16 cellular contexts compared by ENCODE assay signal in the genomic region with DNA sequence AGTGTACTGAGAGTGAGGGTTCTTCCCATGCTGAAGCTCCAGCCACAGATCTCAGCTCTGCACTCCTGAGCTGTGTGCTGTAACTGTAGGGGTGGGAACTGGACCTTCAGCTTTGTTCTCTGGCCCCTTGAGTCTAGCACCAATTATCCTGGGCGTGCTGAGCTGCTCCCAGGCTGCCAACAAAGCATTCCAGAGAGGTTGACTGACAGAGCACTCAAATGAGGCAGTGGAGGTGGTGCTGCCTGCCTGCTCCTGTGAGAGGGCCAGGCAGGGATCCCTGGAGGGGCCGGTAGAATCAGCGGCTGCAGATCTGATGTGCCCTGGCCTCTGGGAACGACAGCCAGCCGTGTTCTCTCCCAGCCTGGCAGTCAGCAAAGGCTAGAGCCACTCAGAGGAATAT.
DNase-seq lines count a peak whose midpoint lies in the region; TF ChIP-seq lines count a peak whose summit lies in the region.
"Had no signal": no experiment of that assay in that cellular context is flagged by ENCODE, and none has a peak within 500 bp of the region (broad histone marks: within the 10 kb centered on the region; RNA-seq: fewer than 3 reads in every experiment).

No MANE protein-coding gene starts in this region.

- no peak overlapping the region for H3K4me2 ChIP-seq in neural progenitor cell
- H3K4me2 ChIP-seq: KMS-11 had no signal

- no peaks in the 10 kb centered on the region for H4K20me1 ChIP-seq in neural progenitor cell (ENCODE audit: low read depth)

- H3K79me2 ChIP-seq in neural progenitor cell (ENCODE audit: low read depth): no peaks in the 10 kb centered on the region

- H3K27me3 Mint-ChIP-seq in neural progenitor cell (ENCODE audit: insufficient read depth, low read depth): no peaks in the 10 kb centered on the region
- H3K27me3 Mint-ChIP-seq: CD4-positive, CD25-positive, alpha-beta regulatory T cell had no signal

- H3K27me3 ChIP-seq in HUES6 (ENCODE audit: control insufficient read depth, insufficient read depth, low read length): no peaks in the 10 kb centered on the region
- H3K27me3 ChIP-seq in neural progenitor cell: no peaks in the 10 kb centered on the region
- H3K27me3 ChIP-seq in A673 (replicated peaks; ENCODE audit: insufficient read depth, low read depth, low read length, poor library complexity): no peaks in the 10 kb centered on the region
- H3K27me3 ChIP-seq: MG63, SJSA1 had no signal

- peak overlapping the region; percentile 6 for H3K9ac ChIP-seq in HUES6 (ENCODE audit: low read length)
- no peak overlapping the region for H3K9ac ChIP-seq in neural progenitor cell
- H3K9ac ChIP-seq: KMS-11 had no signal

- BruUV-seq in A673 (replicated peaks; lab: Mats Ljungman, UMichigan): no TSS peak

- H3K4me1 ChIP-seq in HUES6 (ENCODE audit: control insufficient read depth, insufficient read depth, low read length): peaks cover 11% of the 10 kb centered on the region; the same call in 1 of the 2 replicates
- H3K4me1 ChIP-seq in neural progenitor cell: no peaks in the 10 kb centered on the region
- H3K4me1 ChIP-seq in A673 (ENCODE audit: insufficient read depth, low read length, poor library complexity, severe bottlenecking): no peaks in the 10 kb centered on the region
- H3K4me1 ChIP-seq: SJSA1 had no signal

- H3K36me3 ChIP-seq in HUES6 (ENCODE audit: control insufficient read depth, insufficient read depth, low read length): no peaks in the 10 kb centered on the region
- H3K36me3 ChIP-seq in neural progenitor cell: no peaks in the 10 kb centered on the region
- no peaks in the 10 kb centered on the region for H3K36me3 ChIP-seq in A673 (ENCODE audit: insufficient read depth, low read length, poor library complexity, severe bottlenecking)
- H3K36me3 ChIP-seq: MG63, SJSA1 had no signal

- POLR2A ChIA-PET in A673 (lab: Charles Lee; ENCODE audit: low non-redundant PET): no interaction called here

- peaks cover 2% of the 10 kb centered on the region for H3K9me3 Mint-ChIP-seq in neural progenitor cell

- intact Hi-C loops in A673 (cut with micrococcal nuclease; ENCODE audit: unreplicated experiment): no loop called here

- CTCF ChIA-PET in A673 (lab: Charles Lee): no interaction called here

- no peaks in the 10 kb centered on the region for H3F3A ChIP-seq in neural progenitor cell (ENCODE audit: low read depth)

- no peak overlapping the region for H3K4me3 ChIP-seq in HUES6 (ENCODE audit: low read depth, low read length)
- H3K4me3 ChIP-seq in epithelial cell of esophagus (ENCODE audit: low read length): no peak overlapping the region
- no peak overlapping the region for H3K4me3 ChIP-seq in neural progenitor cell
- H3K4me3 ChIP-seq in A673 (ENCODE audit: low read depth, low read length, poor library complexity, severe bottlenecking): no peak overlapping the region
- H3K4me3 ChIP-seq: MG63, SJSA1 had no signal

- DNase-seq in ELF-1 (ENCODE audit: low read depth, low spot score): peak; percentile 90
- DNase-seq in epithelial cell of esophagus (ENCODE audit: low read depth): peak; percentile 2
- DNase-seq in neural progenitor cell (ENCODE audit: low spot score): peak; percentile 44
- DNase-seq in medulla oblongata (ENCODE audit: extremely low spot score): no peak
- DNase-seq in cerebellum (ENCODE audit: low spot score): no peak
- DNase-seq in A673 (ENCODE audit: low spot score): no peak
- DNase-seq: AML-193; CD4-positive, CD25-positive, alpha-beta regulatory T cell; MG63; NCI-H1092 treated with DMSO at 0.1 percent for 48 hours; NCI-H1694; NCI-H2107; NCI-H446 treated with DMSO at 0.1 percent for 48 hours had no signal

- H3K27ac ChIP-seq in HUES6 (ENCODE audit: low read depth, low read length) (no peak overlapping the region), neural progenitor cell (no peak overlapping the region), A673 (ENCODE audit: low read depth, low read length, poor library complexity, severe bottlenecking) (no peak overlapping the region)
- H3K27ac ChIP-seq: KMS-11, SJSA1 had no signal

- no peak for TF ChIP-seq CTCF in epithelial cell of esophagus (IDR thresholded peaks at IDR 0.05; ENCODE audit: insufficient read depth, low read depth, low read length, missing control alignments)
- no peak for TF ChIP-seq CTCF in neural progenitor cell (IDR thresholded peaks at IDR 0.05)
- TF ChIP-seq CTCF in A673 (conservative IDR thresholded peaks at IDR 0.05; ENCODE audit: low read depth, low read length): no peak

- no peaks in the 10 kb centered on the region for H3K9me3 ChIP-seq in HUES6 (ENCODE audit: control insufficient read depth, insufficient read depth, low read depth, low read length)
- H3K9me3 ChIP-seq in neural progenitor cell (ENCODE audit: low read depth): no peaks in the 10 kb centered on the region
- H3K9me3 ChIP-seq in A673 (ENCODE audit: low read depth, low read length, poor library complexity, severe bottlenecking): no peaks in the 10 kb centered on the region
- H3K9me3 ChIP-seq: MG63, SJSA1 had no signal

- H3K4me1 Mint-ChIP-seq in neural progenitor cell: peaks cover 4% of the 10 kb centered on the region
- H3K4me1 Mint-ChIP-seq: CD4-positive, CD25-positive, alpha-beta regulatory T cell had no signal

- no peak overlapping the region for H3K4me3 Mint-ChIP-seq in neural progenitor cell
- H3K4me3 Mint-ChIP-seq: CD4-positive, CD25-positive, alpha-beta regulatory T cell had no signal

- H3K27ac Mint-ChIP-seq in neural progenitor cell: no peak overlapping the region
- H3K27ac Mint-ChIP-seq: CD4-positive, CD25-positive, alpha-beta regulatory T cell had no signal

- peak overlapping the region; percentile 86 for H2AFZ ChIP-seq in neural progenitor cell (replicated peaks)

- H3K36me3 Mint-ChIP-seq in neural progenitor cell: no peaks in the 10 kb centered on the region
- H3K36me3 Mint-ChIP-seq: CD4-positive, CD25-positive, alpha-beta regulatory T cell had no signal

Comparison
In these comparisons a context has a peak if more than half of its experiments do, and no peak if none do; other contexts are left out.
1. DNase-seq: peak in ELF-1 (single experiment), epithelial cell of esophagus (single experiment) and neural progenitor cell (single experiment); none in medulla oblongata (single experiment), cerebellum (single experiment) and A673 (single experiment).